In genomic region chr10:93076871-93077270, GRCh38 we compare ENCODE assay signal across 24 cellular contexts. TPM values are rescaled to one million over a fixed set of nuclear protein-coding genes. Genes with fewer than 3 reads are reported as not detected.
DNase-seq lines count a peak whose midpoint lies in the region; ATAC-seq and TF ChIP-seq lines count a peak whose summit lies in the region.
"Had no signal": no experiment of that assay in that cellular context is flagged by ENCODE, and none has a peak within 500 bp of the region (broad histone marks: within the 10 kb centered on the region; RNA-seq: fewer than 3 reads in every experiment).

No MANE protein-coding gene starts in this region.

- no peak overlapping the region for H3K27ac ChIP-seq in right atrium auricular region
- H3K27ac ChIP-seq in ectodermal cell (ENCODE audit: insufficient read depth, low read depth, low read length, poor library complexity, severe bottlenecking) = no peak overlapping the region
- H3K27ac ChIP-seq in neural progenitor cell = no peak overlapping the region
- H3K27ac ChIP-seq: 22Rv1, BLaER1 had no signal

- peaks cover 25% of the 10 kb centered on the region for H3F3A ChIP-seq in neural progenitor cell (ENCODE audit: low read depth)

- WGBS in ectodermal cell, 2 experiments = 54 to 57% methylated on average over 2 of the region's 2 CpGs

- H2AFZ ChIP-seq in neural progenitor cell (replicated peaks) = no peak overlapping the region

- intact Hi-C loops in left cardiac atrium (cut with DNase I) = no loop called here

- no peaks in the 10 kb centered on the region for H3K9me3 Mint-ChIP-seq in nephron
- no peaks in the 10 kb centered on the region for H3K9me3 Mint-ChIP-seq in activated T-cell treated with anti-CD3 and anti-CD28 coated beads, Interleukin-2, amount 50 U/mL, for 4 hours
- no peaks in the 10 kb centered on the region for H3K9me3 Mint-ChIP-seq in neural progenitor cell
- H3K9me3 Mint-ChIP-seq: CD8-positive, alpha-beta T cell had no signal

- no peaks in the 10 kb centered on the region for H3K36me3 Mint-ChIP-seq in nephron (ENCODE audit: low read depth)
- no peaks in the 10 kb centered on the region for H3K36me3 Mint-ChIP-seq in activated T-cell treated with anti-CD3 and anti-CD28 coated beads, Interleukin-2, amount 50 U/mL, for 4 hours (ENCODE audit: insufficient read depth)
- no peaks in the 10 kb centered on the region for H3K36me3 Mint-ChIP-seq in neural progenitor cell
- H3K36me3 Mint-ChIP-seq: CD8-positive, alpha-beta T cell had no signal

- H3K36me3 ChIP-seq in right atrium auricular region = no peaks in the 10 kb centered on the region
- no peaks in the 10 kb centered on the region for H3K36me3 ChIP-seq in ectodermal cell (ENCODE audit: control insufficient read depth, insufficient read depth, low read length)
- H3K36me3 ChIP-seq in neural progenitor cell = no peaks in the 10 kb centered on the region
- H3K36me3 ChIP-seq: BLaER1 had no signal

- H4K20me1 ChIP-seq in neural progenitor cell (ENCODE audit: low read depth) = peaks cover 13% of the 10 kb centered on the region

- no peak for ATAC-seq in left cardiac atrium
- no peak for ATAC-seq in activated T-cell treated with anti-CD3 and anti-CD28 coated beads, Interleukin-2, amount 50 U/mL, for 4 hours
- ATAC-seq: CD8-positive, alpha-beta T cell had no signal

- H3K27ac Mint-ChIP-seq in nephron (no peak overlapping the region), neural progenitor cell (no peak overlapping the region)
- H3K27ac Mint-ChIP-seq: CD8-positive, alpha-beta T cell had no signal

- peak; percentile 30 for DNase-seq in right atrium auricular region (ENCODE audit: low spot score)
- no peak for DNase-seq in left cardiac atrium
- DNase-seq in activated T-cell treated with anti-CD3 and anti-CD28 coated beads, Interleukin-2, amount 50 U/mL, for 4 hours = no peak
- DNase-seq in NCI-H526 (lab: John Stamatoyannopoulos, UW) = no peak
- no peak for DNase-seq in neural progenitor cell (ENCODE audit: low spot score)
- no peak for DNase-seq in GM10266 (ENCODE audit: extremely low spot score)
- DNase-seq: CD8-positive, alpha-beta T cell; DMS79 treated with DMSO at 0.1 percent for 48 hours; GDM1; IMR-90; Kasumi-1; NCI-H1105; NCI-H1694 treated with DMSO at 0.1 percent for 48 hours; NCI-H2107; NCI-H2227 treated with DMSO at 0.1 percent for 48 hours; NCI-H524 treated with DMSO at 0.1 percent for 48 hours; SIG-M5 had no signal

- H3K4me1 ChIP-seq in right atrium auricular region (peaks cover 0 to 36% of the 10 kb centered on the region in 2 donors), ectodermal cell (ENCODE audit: control insufficient read depth, insufficient read depth, low read length) (peaks cover 5% of the 10 kb centered on the region), neural progenitor cell (peaks cover 17% of the 10 kb centered on the region)

- H3K27me3 Mint-ChIP-seq in nephron (ENCODE audit: low read depth) = peaks cover 84% of the 10 kb centered on the region
- H3K27me3 Mint-ChIP-seq in activated T-cell treated with anti-CD3 and anti-CD28 coated beads, Interleukin-2, amount 50 U/mL, for 4 hours (ENCODE audit: low read depth) = peaks cover 70% of the 10 kb centered on the region
- H3K27me3 Mint-ChIP-seq in neural progenitor cell (ENCODE audit: insufficient read depth, low read depth) = peaks cover 50% of the 10 kb centered on the region

- peaks cover 48% of the 10 kb centered on the region for H3K79me2 ChIP-seq in neural progenitor cell (ENCODE audit: low read depth)

- H3K27me3 ChIP-seq in right atrium auricular region (peaks cover 15 to 23% of the 10 kb centered on the region in 2 donors), ectodermal cell (ENCODE audit: control insufficient read depth, insufficient read depth, low read length, poor library complexity, severe bottlenecking) (peaks cover 56% of the 10 kb centered on the region), neural progenitor cell (peaks cover 52% of the 10 kb centered on the region)

- H3K4me3 ChIP-seq in right atrium auricular region (no peak overlapping the region), ectodermal cell (ENCODE audit: insufficient read depth, low read depth, low read length) (peak overlapping the region; percentile 56), neural progenitor cell (no peak overlapping the region)
- H3K4me3 ChIP-seq: BLaER1 had no signal

- H3K4me3 Mint-ChIP-seq in nephron (peak overlapping the region; percentile 10 to 20 (median 14)), neural progenitor cell (no peak overlapping the region)
- no peak overlapping the region for H3K4me3 Mint-ChIP-seq in activated T-cell treated with anti-CD3 and anti-CD28 coated beads, Interleukin-2, amount 50 U/mL, for 4 hours
- H3K4me3 Mint-ChIP-seq: CD8-positive, alpha-beta T cell had no signal

- no peak for TF ChIP-seq CTCF in right atrium auricular region (IDR thresholded peaks at IDR 0.05)
- no peak for TF ChIP-seq CTCF in nephron (IDR thresholded peaks at IDR 0.05; ENCODE audit: unreplicated experiment in 3 of 3)
- no peak for TF ChIP-seq CTCF in neural progenitor cell (IDR thresholded peaks at IDR 0.05)
- no peak for TF ChIP-seq CTCF in GM10266 (IDR thresholded peaks at IDR 0.05; ENCODE audit: control insufficient read depth, insufficient read depth, low read depth, missing control alignments)

- H3K9ac ChIP-seq in neural progenitor cell = no peak overlapping the region
- H3K9ac ChIP-seq: BLaER1 had no signal

- peaks cover 49% of the 10 kb centered on the region for H3K4me1 Mint-ChIP-seq in nephron
- peaks cover 33% of the 10 kb centered on the region for H3K4me1 Mint-ChIP-seq in activated T-cell treated with anti-CD3 and anti-CD28 coated beads, Interleukin-2, amount 50 U/mL, for 4 hours (ENCODE audit: low read depth)
- H3K4me1 Mint-ChIP-seq in neural progenitor cell = peaks cover 22% of the 10 kb centered on the region

- no peak overlapping the region for H3K4me2 ChIP-seq in neural progenitor cell
- H3K4me2 ChIP-seq: BLaER1 had no signal

- H3K9me3 ChIP-seq in right atrium auricular region (no peaks in the 10 kb centered on the region), ectodermal cell (ENCODE audit: control insufficient read depth, low read length) (no peaks in the 10 kb centered on the region), neural progenitor cell (ENCODE audit: low read depth) (no peaks in the 10 kb centered on the region)

RNA-seq across cellular contexts. Expression of gene CYP26A1, which starts 3.2 kb away (rescaled TPM):
- total RNA-seq in right atrium auricular region = not detected
- total RNA-seq in left cardiac atrium = under 1 TPM in 1 of 2 donors, not detected in 1; 0.29 TPM
- polyA plus RNA-seq in ectodermal cell (2013, experiment 1 of 4) = 60.5 TPM
- 28.7 TPM for polyA plus RNA-seq in ectodermal cell (2013, experiment 2 of 4)
- polyA plus RNA-seq in ectodermal cell (2013, experiment 3 of 4) = 38.5 TPM
- 34.6 TPM for polyA plus RNA-seq in ectodermal cell (2013, experiment 4 of 4)
- total RNA-seq in activated T-cell treated with anti-CD3 and anti-CD28 coated beads, Interleukin-2, amount 50 U/mL, for 4 hours = not detected
- 6.7 and 8.4 TPM in 2 replicates for total RNA-seq in neural progenitor cell (ENCODE audit: low replicate concordance)
- total RNA-seq: CD8-positive, alpha-beta T cell; H4; IMR-90; OCI-LY7; RPMI7951 had no signal

RNA-seq across cellular contexts. Expression of gene CYP26C1, which starts 16.3 kb away (rescaled TPM):
- total RNA-seq in right atrium auricular region = not detected
- under 1 TPM in 1 of 2 donors, not detected in 1; 0.05 TPM for total RNA-seq in left cardiac atrium
- polyA plus RNA-seq in ectodermal cell (2013, experiment 1 of 4) = 76.8 TPM
- polyA plus RNA-seq in ectodermal cell (2013, experiment 2 of 4) = 47.8 TPM
- polyA plus RNA-seq in ectodermal cell (2013, experiment 3 of 4) = 56.7 TPM
- 56.4 TPM for polyA plus RNA-seq in ectodermal cell (2013, experiment 4 of 4)
- total RNA-seq in activated T-cell treated with anti-CD3 and anti-CD28 coated beads, Interleukin-2, amount 50 U/mL, for 4 hours = under 1 TPM in 2 of 3 donors, not detected in 1; 0.05 to 0.13 TPM
- 0.04 and 0.22 TPM in 2 replicates for total RNA-seq in neural progenitor cell (ENCODE audit: low replicate concordance)
- total RNA-seq: H4, IMR-90, RPMI7951 had no signal

Comparison
In these comparisons a context has a peak if more than half of its experiments do, and no peak if none do; other contexts are left out.
1. H3K4me3 Mint-ChIP-seq: peak in nephron (3 of 3); none in activated T-cell treated with anti-CD3 and anti-CD28 coated beads, Interleukin-2, amount 50 U/mL, for 4 hours (single experiment) and neural progenitor cell (single experiment).